Comparison of ENCODE assay signal across 13 cellular contexts in the genomic region with DNA sequence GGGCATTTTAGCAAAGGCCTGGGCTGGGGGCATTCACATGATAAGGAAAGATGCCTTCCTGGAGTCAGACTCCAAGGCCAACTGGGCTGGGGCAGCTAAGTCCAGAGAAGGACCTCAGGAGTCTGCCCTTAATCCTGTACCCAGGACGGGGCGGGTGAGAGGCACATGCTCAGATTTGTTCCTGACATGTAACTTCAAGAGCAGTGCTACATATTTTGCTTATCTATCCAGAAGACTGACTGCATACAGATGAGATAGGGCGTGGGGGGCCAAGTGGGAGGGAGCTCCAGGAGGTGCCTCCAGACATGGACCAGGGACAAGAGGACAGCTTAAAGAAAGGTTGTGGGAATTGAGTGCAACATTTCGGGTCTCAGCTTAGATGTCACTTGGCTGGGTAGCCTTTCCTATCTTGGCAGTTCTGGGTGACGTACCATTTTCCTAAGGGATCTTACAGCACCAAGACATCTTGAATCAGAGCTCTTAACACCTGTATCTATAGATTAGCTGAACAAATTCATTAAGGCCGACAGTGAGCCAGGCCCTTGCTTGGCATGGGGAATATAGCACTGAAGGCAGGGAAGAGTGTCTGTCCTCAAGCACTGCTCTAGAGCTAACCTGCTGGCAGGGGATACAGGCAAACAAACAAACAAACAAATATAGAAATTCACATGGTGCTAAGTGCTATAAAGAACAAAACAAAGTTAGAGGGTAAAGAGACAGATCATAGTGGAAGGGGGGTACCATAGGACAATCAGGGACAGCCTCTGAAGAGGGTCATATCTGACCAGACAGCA.
"Had no signal": no experiment of that assay in that cellular context is flagged by ENCODE, and none has a peak within 500 bp of the region (broad histone marks: within the 10 kb centered on the region; RNA-seq: fewer than 3 reads in every experiment).

No MANE protein-coding gene starts in this region.

- H3K4me3 ChIP-seq: body of pancreas, esophagus muscularis mucosa, ovary, prostate gland had no signal

- H3K36me3 ChIP-seq: ovary had no signal

- H3K9me3 ChIP-seq: body of pancreas, esophagus muscularis mucosa, ovary, prostate gland had no signal

- DNase-seq: activated CD4-positive, alpha-beta memory T cell treated with anti-CD3 and anti-CD28 coated beads, Interleukin-2, amount 10 ng/mL, durations not matched to agents 7 days and 5 days; activated CD4-positive, alpha-beta T cell treated with anti-CD3 and anti-CD28 coated beads, Interleukin-2, amount 10 ng/mL, durations not matched to agents 24 days and 14 days; activated effector memory CD4-positive, alpha-beta T cell treated with anti-CD3 and anti-CD28 coated beads, Interleukin-2, amount 50 U/mL, for 16 hours; activated naive CD4-positive, alpha-beta T cell treated with anti-CD3 and anti-CD28 coated beads, Interleukin-2, amount 10 ng/mL, durations not matched to agents 7 days and 5 days; central memory CD4-positive, alpha-beta T cell; islet precursor cell; naive thymus-derived CD4-positive, alpha-beta T cell had no signal

- H3K27ac ChIP-seq: body of pancreas, ovary, prostate gland had no signal

- H3K27me3 ChIP-seq: body of pancreas, esophagus muscularis mucosa, ovary had no signal

- H3K4me1 ChIP-seq: body of pancreas, prostate gland had no signal

- ATAC-seq: activated CD4-positive, CD25-positive, alpha-beta regulatory T cell treated with anti-CD3 and anti-CD28 coated beads, Interleukin-2, amount 50 U/mL, for 24 hours; body of pancreas; naive thymus-derived CD4-positive, alpha-beta T cell; SK-N-SH treated with all-trans-retinoic acid at 6 μM for 48 hours had no signal
